Comparison of ENCODE assay signal across 8 cellular contexts in the genomic region with DNA sequence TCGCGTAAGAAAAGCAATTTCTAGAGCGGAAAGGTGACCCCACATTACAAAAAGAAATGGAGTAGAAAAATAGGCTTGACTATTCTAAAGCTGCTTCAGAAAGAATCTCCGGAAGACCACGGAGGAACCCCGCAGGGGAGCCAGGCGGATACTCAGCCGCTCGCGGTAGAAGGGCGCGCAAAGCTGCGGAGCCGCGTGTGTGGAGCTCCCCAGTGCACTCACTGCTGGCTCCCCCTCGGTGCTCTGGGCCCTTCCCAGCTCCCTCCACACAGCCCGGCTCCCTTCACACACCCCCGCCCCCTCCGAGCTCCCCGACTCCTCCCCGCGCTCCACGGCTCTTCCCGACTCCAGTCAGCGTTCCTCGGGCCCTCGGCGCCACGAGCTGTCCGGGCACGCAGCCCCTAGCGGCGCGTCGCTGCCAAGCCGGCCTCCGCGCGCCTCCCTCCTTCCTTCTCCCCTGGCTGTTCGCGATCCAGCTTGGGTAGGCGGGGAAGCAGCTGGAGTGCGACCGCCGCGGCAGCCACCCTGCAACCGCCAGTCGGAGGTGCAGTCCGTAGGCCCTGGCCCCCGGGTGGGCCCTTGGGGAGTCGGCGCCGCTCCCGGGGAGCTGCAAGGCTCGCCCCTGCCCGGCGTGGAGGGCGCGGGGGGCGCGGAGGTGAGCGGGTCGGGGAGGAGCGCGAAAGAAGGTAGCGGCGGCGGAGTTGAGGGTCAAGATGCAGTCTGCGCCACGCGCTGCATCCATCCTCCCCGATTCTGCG. TPM values are rescaled to one million over a fixed set of nuclear protein-coding genes. Genes with fewer than 3 reads are reported as not detected.
A peak's percentile ranks its signal among the peaks of the same experiment; 100 is the strongest.
DNase-seq lines count a peak whose midpoint lies in the region; ATAC-seq and TF ChIP-seq lines count a peak whose summit lies in the region.

A gene (plus strand): TSS at position 350 of the 758 bp plus-strand sequence. CDS start 13,343 bp downstream, outside the sequence.

- peak within 1 kb of the TSS; percentile 45 to 65 (median 50) for H3K4me3 ChIP-seq in upper lobe of left lung

- in situ Hi-C loops in GM18951 (cut with MboI; ENCODE audit: low sequenced_read_pairs, unreplicated experiment), result no loop called here

- peaks cover 3 to 14% (median 8%) of the 10 kb centered on the region in 4 donors for H3K4me1 ChIP-seq in upper lobe of left lung

- ATAC-seq in HG03103 (IDR thresholded peaks at IDR 0.05; ENCODE audit: low read depth, unreplicated experiment) (peak; percentile 91), upper lobe of left lung (ENCODE audit: low FRiP score in 2 of 2) (peak; percentile 95 to 98)

- no peaks in the 10 kb centered on the region for H3K9me3 Mint-ChIP-seq in activated naive CD8-positive, alpha-beta T cell (ENCODE audit: low read depth)

- DNase-seq in C1 segment of cervical spinal cord (lab: John Stamatoyannopoulos, UW) (peak in 13 of 14 donors; percentile 12 to 86 (median 58)), NCI-H345 treated with DMSO at 0.1 percent for 48 hours (lab: John Stamatoyannopoulos, UW; ENCODE audit: unreplicated experiment) (peak; percentile 7), glomerular visceral epithelial cell (ENCODE audit: extremely low spot score) (peak; percentile 94), non-pigmented ciliary epithelial cell (ENCODE audit: low read depth) (peak; percentile 69), upper lobe of left lung (peak; percentile 58 to 96)

- no peak within 1 kb of the TSS for H3K27ac Mint-ChIP-seq in activated naive CD8-positive, alpha-beta T cell

- peak within 1 kb of the TSS; percentile 36 for H3K4me3 Mint-ChIP-seq in activated naive CD8-positive, alpha-beta T cell

- H3K36me3 Mint-ChIP-seq in activated naive CD8-positive, alpha-beta T cell, result no peaks in the 10 kb centered on the region

- H3K27me3 ChIP-seq in upper lobe of left lung, result peaks cover 0 to 3% (median 0%) of the 10 kb centered on the region in 4 donors

- WGBS in upper lobe of left lung, 2 donors, result 2% methylated on average over 17 to 65 of the region's 73 CpGs

- H3K27ac ChIP-seq in upper lobe of left lung, result peak within 1 kb of the TSS; percentile 52 to 86 (median 74)

- H3K4me1 Mint-ChIP-seq in activated naive CD8-positive, alpha-beta T cell (ENCODE audit: low read depth), result peaks cover 5% of the 10 kb centered on the region

- no peaks in the 10 kb centered on the region for H3K36me3 ChIP-seq in upper lobe of left lung

- peak; percentile 18 to 82 (median 66) for TF ChIP-seq CTCF in upper lobe of left lung (IDR thresholded peaks at IDR 0.05)

- H3K9me3 ChIP-seq in upper lobe of left lung, result no peaks in the 10 kb centered on the region

- TF ChIP-seq EP300 in upper lobe of left lung (IDR thresholded peaks at IDR 0.05), result no peak

- peak; percentile 58 for TF ChIP-seq POLR2A in GM18951 (IDR thresholded peaks at IDR 0.05; ENCODE audit: extremely low read depth, insufficient read depth, insufficient read length)
- TF ChIP-seq POLR2A in upper lobe of left lung (IDR thresholded peaks at IDR 0.05), result peak in 2 of 4 donors; percentile 51 to 67

- H3K27me3 Mint-ChIP-seq in activated naive CD8-positive, alpha-beta T cell, result peaks cover 16% of the 10 kb centered on the region

RNA-seq across cellular contexts. Expression of the gene that starts here (rescaled TPM):
- total RNA-seq in upper lobe of left lung, result 10 to 100 TPM in 2 of 6 donors, 1 to 10 TPM in 4; 2.6 to 18.7 (median 8.1) TPM

Comparison
In these comparisons a context has a peak if more than half of its experiments do, and no peak if none do; other contexts are left out.
1. Peak in every context shown above with its lines: DNase-seq, ATAC-seq, H3K4me3 ChIP-seq and H3K27ac ChIP-seq.
2. DNase-seq: peak in every context shown above with its lines; median percentile 94 in glomerular visceral epithelial cell; 77 in upper lobe of left lung; 69 in non-pigmented ciliary epithelial cell; 58 in C1 segment of cervical spinal cord; 7 in NCI-H345 treated with DMSO at 0.1 percent for 48 hours.